9 cellular contexts compared by ENCODE assay signal in genomic region chr6:111559193-111560097, GRCh38. TPM values are rescaled to one million over a fixed set of nuclear protein-coding genes. Genes with fewer than 3 reads are reported as not detected.
DNase-seq lines count a peak whose midpoint lies in the region; ATAC-seq and TF ChIP-seq lines count a peak whose summit lies in the region.
"Had no signal": no experiment of that assay in that cellular context is flagged by ENCODE, and none has a peak within 500 bp of the region (broad histone marks: within the 10 kb centered on the region; RNA-seq: fewer than 3 reads in every experiment).

No MANE protein-coding gene starts in this region.

- no peak for TF ChIP-seq CTCF in progenitor cell of endocrine pancreas (IDR thresholded peaks at IDR 0.05; ENCODE audit: unreplicated experiment)

- no peaks in the 10 kb centered on the region for H3K9me3 Mint-ChIP-seq in progenitor cell of endocrine pancreas (ENCODE audit: low read depth)

- peak; percentile 86 for DNase-seq in NCI-H2171 (lab: John Stamatoyannopoulos, UW)
- DNase-seq in fibroblast of gingiva (ENCODE audit: low read depth) = peak; percentile 95
- no peak for DNase-seq in progenitor cell of endocrine pancreas (ENCODE audit: low spot score, unreplicated experiment)
- DNase-seq in RPMI8226 = no peak
- DNase-seq: stimulated activated naive CD4-positive, alpha-beta T cell treated with Interleukin-2 at 50 U/mL for 16 hours had no signal

- H3K4me3 ChIP-seq in BLaER1 treated with 17β-estradiol and CSF1 and Interleukin-3, amounts not matched to agents 10 nM and 100 nM = no peak overlapping the region; a peak in 1 of 20 replicates

- H3K9me3 ChIP-seq in BLaER1 treated with 17β-estradiol and CSF1 and Interleukin-3, amounts not matched to agents 10 nM and 100 nM (replicated peaks in 1 of 11) = no peaks in the 10 kb centered on the region

- peak overlapping the region; percentile 6 to 83 (median 60); a peak in 20 of 22 replicates for H3K4me2 ChIP-seq in BLaER1 treated with 17β-estradiol and CSF1 and Interleukin-3, amounts not matched to agents 10 nM and 100 nM

- peak overlapping the region; percentile 0 to 59 (median 25); a peak in 15 of 22 replicates for H3K9ac ChIP-seq in BLaER1 treated with 17β-estradiol and CSF1 and Interleukin-3, amounts not matched to agents 10 nM and 100 nM

- H3K27ac Mint-ChIP-seq in progenitor cell of endocrine pancreas = peak overlapping the region; percentile 94

- H3K36me3 ChIP-seq in BLaER1 treated with 17β-estradiol and CSF1 and Interleukin-3, amounts not matched to agents 10 nM and 100 nM = peaks cover 51 to 92% (median 82%) of the 10 kb centered on the region in 11 experiments

- peaks cover 47% of the 10 kb centered on the region for H3K4me1 Mint-ChIP-seq in progenitor cell of endocrine pancreas (ENCODE audit: low read depth)

- ATAC-seq in HG03159 (IDR thresholded peaks at IDR 0.05; ENCODE audit: unreplicated experiment) (no peak), GM21717 (IDR thresholded peaks at IDR 0.05; ENCODE audit: unreplicated experiment) (no peak), HG02588 (IDR thresholded peaks at IDR 0.05; ENCODE audit: unreplicated experiment) (no peak)

- no peaks in the 10 kb centered on the region for H3K27me3 ChIP-seq in BLaER1 treated with 17β-estradiol and CSF1 and Interleukin-3, amounts not matched to agents 10 nM and 100 nM

- peaks cover 24 to 74% (median 49%) of the 10 kb centered on the region in 10 experiments for H3K4me1 ChIP-seq in BLaER1 treated with 17β-estradiol and CSF1 and Interleukin-3, amounts not matched to agents 10 nM and 100 nM

- peak overlapping the region in 9 of 11 experiments; percentile 25 to 62 (median 45); a peak in 16 of 22 replicates for H3K27ac ChIP-seq in BLaER1 treated with 17β-estradiol and CSF1 and Interleukin-3, amounts not matched to agents 10 nM and 100 nM

- peaks cover 21% of the 10 kb centered on the region for H3K36me3 Mint-ChIP-seq in progenitor cell of endocrine pancreas (ENCODE audit: insufficient read depth)

- H4K20me1 ChIP-seq in BLaER1 treated with 17β-estradiol and CSF1 and Interleukin-3, amounts not matched to agents 10 nM and 100 nM = peaks cover 0 to 42% (median 15%) of the 10 kb centered on the region in 11 experiments; a peak in 9 of 22 replicates

- no peaks in the 10 kb centered on the region for H3K27me3 Mint-ChIP-seq in progenitor cell of endocrine pancreas

- peak overlapping the region; percentile 37 for H3K4me3 Mint-ChIP-seq in progenitor cell of endocrine pancreas (ENCODE audit: low read depth)

RNA-seq across cellular contexts. Expression of gene TRAF3IP2, which starts 46.2 kb away (rescaled TPM):
- total RNA-seq in progenitor cell of endocrine pancreas = 23.4 and 24.9 TPM in 2 replicates

Comparison
In these comparisons a context has a peak if more than half of its experiments do, and no peak if none do; other contexts are left out.
1. DNase-seq: peak in NCI-H2171 (single experiment) and fibroblast of gingiva (single experiment); none in progenitor cell of endocrine pancreas (single experiment) and RPMI8226 (single experiment).